ENCODE assay signal across 2 cellular contexts in genomic region chr14:64541261-64541970, GRCh38.
TF ChIP-seq lines count a peak whose summit lies in the region.

No MANE protein-coding gene starts in this region.

TF ChIP-seq in A549, 52 proteins besides CTCF, POLR2A, EP300 and RAD21:
- TF ChIP-seq REST (IDR thresholded peaks at IDR 0.05) (no peak), KDM1A (IDR thresholded peaks at IDR 0.05; ENCODE audit: low read depth) (no peak), ATOH8 (CRISPR knock-in tag; IDR thresholded peaks at IDR 0.05; ENCODE audit: low read depth) (no peak), GATA3 (IDR thresholded peaks at IDR 0.05; ENCODE audit: borderline replicate concordance) (no peak), FOXS1 (CRISPR knock-in tag; IDR thresholded peaks at IDR 0.05) (no peak), ESRRA (IDR thresholded peaks at IDR 0.05; ENCODE audit: borderline replicate concordance, low read length) (no peak), HES2 (IDR thresholded peaks at IDR 0.05) (no peak), POLR2AphosphoS2 (conservative IDR thresholded peaks at IDR 0.05; ENCODE audit: low read length) (no peak), HDAC2 (IDR thresholded peaks at IDR 0.05) (no peak), JUNB (IDR thresholded peaks at IDR 0.05) (no peak), CBX8 (IDR thresholded peaks at IDR 0.05) (no peak), TP53 (CRISPR knock-in tag; IDR thresholded peaks at IDR 0.05) (no peak), HOXB13 (CRISPR knock-in tag; IDR thresholded peaks at IDR 0.05; ENCODE audit: low read depth) (no peak), RCOR1 (IDR thresholded peaks at IDR 0.05; ENCODE audit: low read depth, low read length) (no peak), MYC (IDR thresholded peaks at IDR 0.05; ENCODE audit: borderline replicate concordance, low read length) (no peak), TFCP2L1 (CRISPR knock-in tag; IDR thresholded peaks at IDR 0.05) (no peak), CEBPB (IDR thresholded peaks at IDR 0.05) (no peak), MAX (IDR thresholded peaks at IDR 0.05) (no peak), RARB (CRISPR knock-in tag; IDR thresholded peaks at IDR 0.05) (no peak)

TF ChIP-seq in IMR-90, 13 proteins besides CTCF, POLR2A, EP300 and RAD21:
- TF ChIP-seq BHLHE40 (IDR thresholded peaks at IDR 0.05; ENCODE audit: low read depth, low read length) (no peak), RFX5 (IDR thresholded peaks at IDR 0.05; ENCODE audit: low read depth, low read length) (no peak), FOS (IDR thresholded peaks at IDR 0.05; ENCODE audit: low read depth, low read length) (no peak), USF2 (IDR thresholded peaks at IDR 0.05; ENCODE audit: low read depth, low read length) (no peak), NFE2L2 (IDR thresholded peaks at IDR 0.05; ENCODE audit: low read depth, low read length) (no peak), CHD1 (IDR thresholded peaks at IDR 0.05; ENCODE audit: low read depth, low read length) (no peak), MAZ (IDR thresholded peaks at IDR 0.05; ENCODE audit: borderline replicate concordance, low read depth, low read length) (no peak), MXI1 (IDR thresholded peaks at IDR 0.05; ENCODE audit: borderline replicate concordance, low read depth, low read length) (no peak), SMC3 (IDR thresholded peaks at IDR 0.05; ENCODE audit: low read depth, low read length) (no peak), CEBPB (IDR thresholded peaks at IDR 0.05; ENCODE audit: low read depth, low read length) (no peak), RCOR1 (IDR thresholded peaks at IDR 0.05; ENCODE audit: insufficient replicate concordance, low read length) (no peak), ELK1 (IDR thresholded peaks at IDR 0.05; ENCODE audit: borderline replicate concordance, low read depth, low read length) (no peak), MAFK (IDR thresholded peaks at IDR 0.05; ENCODE audit: low read depth, low read length) (no peak)
TF ChIP-seq in IMR-90: peak in this region for 0.
